Comparison of ENCODE assay signal across 3 cellular contexts in genomic region chr15:70182858-70183695, GRCh38.
TF ChIP-seq lines count a peak whose summit lies in the region.

No MANE protein-coding gene starts in this region.

TF ChIP-seq in SK-N-SH treated with all-trans-retinoic acid at 6 μM for 48 hours, 23 proteins besides CTCF, POLR2A, EP300 and RAD21:
- TF ChIP-seq ZNF8 (CRISPR knock-in tag; IDR thresholded peaks at IDR 0.05), result peak; percentile 55
- TF ChIP-seq CSDC2 (CRISPR knock-in tag; IDR thresholded peaks at IDR 0.05), result no peak

TF ChIP-seq in SK-N-SH, 30 proteins besides CTCF, POLR2A, EP300 and RAD21:
- no peak for TF ChIP-seq YY1 (IDR thresholded peaks at IDR 0.05; ENCODE audit: low read depth)
- TF ChIP-seq MXI1 (IDR thresholded peaks at IDR 0.05; ENCODE audit: low read depth, low read length), result no peak
- TF ChIP-seq MEF2A (IDR thresholded peaks at IDR 0.05; ENCODE audit: borderline replicate concordance, low read depth), result no peak
- TF ChIP-seq TEAD4 (IDR thresholded peaks at IDR 0.05; ENCODE audit: borderline replicate concordance, insufficient read depth), result no peak
- TF ChIP-seq REST (IDR thresholded peaks at IDR 0.05; ENCODE audit: low read depth, low read length), result no peak

TF ChIP-seq in H1, 55 proteins besides CTCF, POLR2A, EP300 and RAD21:
- no peak for TF ChIP-seq MAFK (IDR thresholded peaks at IDR 0.05; ENCODE audit: low read depth, low read length)
- TF ChIP-seq TEAD4 (IDR thresholded peaks at IDR 0.05; ENCODE audit: low read depth, low read length), result no peak
- no peak for TF ChIP-seq HDAC2 (IDR thresholded peaks at IDR 0.05; ENCODE audit: borderline replicate concordance in 1 of 2, low read depth in 2 of 2, low read length in 2 of 2)
- TF ChIP-seq NRF1 (IDR thresholded peaks at IDR 0.05; ENCODE audit: low read depth, low read length), result no peak
- TF ChIP-seq SIN3A (conservative IDR thresholded peaks at IDR 0.05 in 1 of 2, IDR thresholded peaks at IDR 0.05 in 1 of 2; ENCODE audit: low read depth in 1 of 2, low read length in 2 of 2), result no peak
- no peak for TF ChIP-seq SUZ12 (IDR thresholded peaks at IDR 0.05; ENCODE audit: low read length)
- TF ChIP-seq CEBPB (IDR thresholded peaks at IDR 0.05; ENCODE audit: low read depth, low read length), result no peak
- no peak for TF ChIP-seq JUN (IDR thresholded peaks at IDR 0.05; ENCODE audit: low read depth, low read length)
